8 cellular contexts compared by ENCODE assay signal in the genomic region with DNA sequence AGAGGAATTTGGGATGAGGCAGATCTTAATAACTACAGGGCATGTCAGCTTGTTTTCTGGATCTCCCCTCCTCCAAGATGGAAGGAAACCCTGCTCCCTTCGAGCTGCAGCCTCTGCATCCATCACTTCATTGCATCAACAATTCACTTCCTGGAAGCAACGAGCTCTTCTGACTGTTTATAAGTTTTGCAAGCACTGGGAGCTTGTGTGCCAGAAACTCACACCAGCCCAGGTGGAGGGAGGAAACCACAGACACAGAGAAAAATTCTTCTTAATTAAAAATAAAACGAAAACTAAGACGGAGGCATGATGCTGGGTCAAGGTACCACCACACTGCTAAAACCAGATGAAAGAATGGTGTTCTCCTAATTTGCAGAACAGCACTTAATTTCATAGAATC. TPM values are rescaled to one million over a fixed set of nuclear protein-coding genes. Genes with fewer than 3 reads are reported as not detected.
DNase-seq lines count a peak whose midpoint lies in the region; ATAC-seq and TF ChIP-seq lines count a peak whose summit lies in the region.
"Had no signal": no experiment of that assay in that cellular context is flagged by ENCODE, and none has a peak within 500 bp of the region (broad histone marks: within the 10 kb centered on the region; RNA-seq: fewer than 3 reads in every experiment).

No MANE protein-coding gene starts in this region.

- H3K9me3 ChIP-seq in colonic mucosa = no peaks in the 10 kb centered on the region
- no peaks in the 10 kb centered on the region for H3K9me3 ChIP-seq in sigmoid colon
- H3K9me3 ChIP-seq in Caco-2 = no peaks in the 10 kb centered on the region

- TF ChIP-seq CTCF in colonic mucosa (IDR thresholded peaks at IDR 0.05) (no peak), sigmoid colon (IDR thresholded peaks at IDR 0.05) (no peak), Caco-2 (IDR thresholded peaks at IDR 0.05; ENCODE audit: insufficient read depth in 1 of 2, low read depth in 1 of 2, low read length in 1 of 2, severe bottlenecking in 1 of 2, unreplicated experiment in 1 of 2) (no peak)

- DNase-seq in colonic mucosa = peak; percentile 58
- DNase-seq in sigmoid colon = no peak
- DNase-seq in DMS153 (lab: John Stamatoyannopoulos, UW) = no peak
- DNase-seq in Caco-2 = no peak
- no peak for DNase-seq in cortex of kidney (lab: John Stamatoyannopoulos, UW)

- no peak overlapping the region for H3K4me3 Mint-ChIP-seq in Caco-2 (ENCODE audit: unreplicated experiment)

- no peak for TF ChIP-seq EP300 in sigmoid colon (IDR thresholded peaks at IDR 0.05)

- TF ChIP-seq POLR2A in sigmoid colon (IDR thresholded peaks at IDR 0.05) = no peak

- POLR2A ChIA-PET in Caco-2 (lab: Charles Lee) = no interaction called here

- CTCF ChIA-PET in Caco-2 (lab: Charles Lee) = no interaction called here

- H3K9ac ChIP-seq in colonic mucosa (ENCODE audit: low read depth in 2 of 2, low read length in 2 of 2) = peak overlapping the region in 1 of 2 donors; percentile 39

- 16 to 17% methylated on average over 4 of the region's 4 CpGs for WGBS in sigmoid colon, 2 donors

- H3K4me1 Mint-ChIP-seq in Caco-2 (ENCODE audit: low read depth, unreplicated experiment) = peaks cover 48% of the 10 kb centered on the region

- peak; percentile 50 for ATAC-seq in GM19463 (IDR thresholded peaks at IDR 0.05; ENCODE audit: unreplicated experiment)
- peak; percentile 51 for ATAC-seq in HG03571 (IDR thresholded peaks at IDR 0.05; ENCODE audit: unreplicated experiment)
- ATAC-seq: esophagus mucosa had no signal

- no peaks in the 10 kb centered on the region for H3K9me3 Mint-ChIP-seq in Caco-2 (ENCODE audit: unreplicated experiment)

- H3K36me3 Mint-ChIP-seq in Caco-2 (ENCODE audit: insufficient read depth, unreplicated experiment) = peaks cover 14% of the 10 kb centered on the region

- no peaks in the 10 kb centered on the region for H3K27me3 Mint-ChIP-seq in Caco-2 (ENCODE audit: insufficient read depth, unreplicated experiment)

- no peak overlapping the region for H3K4me3 ChIP-seq in colonic mucosa
- H3K4me3 ChIP-seq in sigmoid colon = no peak overlapping the region
- H3K4me3 ChIP-seq in Caco-2 (ENCODE audit: low read depth, low read length) = no peak overlapping the region

- no peaks in the 10 kb centered on the region for H3K36me3 ChIP-seq in colonic mucosa
- no peaks in the 10 kb centered on the region for H3K36me3 ChIP-seq in sigmoid colon
- H3K36me3 ChIP-seq in Caco-2 (ENCODE audit: control insufficient read depth, insufficient read depth, low read length) = no peaks in the 10 kb centered on the region; the same call in 1 of the 2 replicates

- no peak overlapping the region for H3K27ac Mint-ChIP-seq in Caco-2 (ENCODE audit: unreplicated experiment)

- peaks cover 22% of the 10 kb centered on the region for H3K4me1 ChIP-seq in colonic mucosa
- peaks cover 2 to 100% (median 97%) of the 10 kb centered on the region in 4 donors for H3K4me1 ChIP-seq in sigmoid colon
- peaks cover 75% of the 10 kb centered on the region for H3K4me1 ChIP-seq in Caco-2

- H3K27me3 ChIP-seq in colonic mucosa (no peaks in the 10 kb centered on the region), sigmoid colon (no peaks in the 10 kb centered on the region), Caco-2 (replicated peaks; ENCODE audit: control insufficient read depth, insufficient read depth, low read length) (no peaks in the 10 kb centered on the region)

- intact Hi-C loops in colonic mucosa (cut with DNase I) (loop anchor here (10.0 kb wide), 1 partner anchor 85 kb away; no protein-coding TSS in a partner anchor), sigmoid colon (cut with DNase I) (no loop called here), Caco-2 (cut with micrococcal nuclease; ENCODE audit: unreplicated experiment) (no loop called here)

- H3K27ac ChIP-seq in colonic mucosa (peak overlapping the region; percentile 54), sigmoid colon (peak overlapping the region; percentile 70 to 95 (median 91))

- BruUV-seq in Caco-2 (replicated peaks; lab: Mats Ljungman, UMichigan) = no TSS peak

RNA-seq across cellular contexts. Expression of gene LRIG1, which starts 10.6 kb away (rescaled TPM):
- total RNA-seq in colonic mucosa (10 to 100 TPM; 43.9 to 57.5 TPM), sigmoid colon (100 to 1,000 TPM; 150 to 226 (median 210) TPM), Caco-2 (2022) (43.4 and 47.0 TPM in 2 replicates)
- 10 to 100 TPM in 1 of 3 donors, 1 to 10 TPM in 2; 4.2 to 36.1 (median 6.0) TPM for polyA plus RNA-seq in sigmoid colon
